8 cellular contexts compared by ENCODE assay signal in the genomic region with DNA sequence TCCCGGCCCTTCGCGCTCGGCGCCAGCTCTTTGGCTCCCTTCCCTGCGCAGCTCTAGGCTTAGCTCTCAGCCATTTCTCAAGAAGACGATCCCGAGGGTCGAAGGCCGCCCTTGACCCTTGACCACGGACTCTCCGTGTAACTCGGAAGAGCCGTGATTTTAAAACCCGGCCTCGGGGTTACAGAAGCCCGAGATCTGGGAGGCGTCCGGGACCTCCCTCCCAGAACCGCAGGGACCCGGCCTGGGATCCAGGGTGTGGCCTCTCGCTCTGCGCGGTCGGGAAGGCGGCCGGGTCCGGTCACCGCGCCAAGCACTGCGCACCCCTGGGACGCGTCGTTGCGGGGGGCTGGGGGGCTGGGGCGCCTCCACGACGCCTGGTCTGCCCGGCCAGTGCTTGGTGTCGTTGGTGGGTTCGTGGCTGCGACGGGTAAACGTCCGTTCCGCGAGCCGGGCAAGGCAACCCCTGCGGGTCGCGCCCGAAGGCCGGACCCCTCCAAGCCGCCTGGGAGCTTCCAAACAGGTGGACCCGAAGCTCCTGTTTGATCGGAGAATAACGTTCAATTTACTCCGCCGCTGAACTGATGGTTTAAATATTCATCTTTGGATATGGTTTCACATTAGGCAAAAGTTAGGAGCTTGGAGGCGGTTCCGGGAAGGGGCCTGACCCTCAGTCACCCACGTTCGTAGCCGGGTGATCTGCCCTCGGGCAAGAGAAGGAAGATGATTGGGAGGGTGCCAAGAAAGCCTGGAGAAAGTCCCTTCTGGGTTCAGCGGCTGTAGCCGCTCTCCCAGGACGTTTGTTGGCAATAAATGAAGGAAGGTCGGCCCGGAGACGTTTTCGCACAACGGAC. TPM values are rescaled to one million over a fixed set of nuclear protein-coding genes. Genes with fewer than 3 reads are reported as not detected.
DNase-seq lines count a peak whose midpoint lies in the region; ATAC-seq and TF ChIP-seq lines count a peak whose summit lies in the region.
"Not testable (repeated sequence)": the region's sequence is repeated elsewhere in the genome, so short reads cannot be mapped to it uniquely, and the experiment has no call there.

No MANE protein-coding gene starts in this region.

- not testable (repeated sequence) for H3K9ac ChIP-seq in HUES64 (ENCODE audit: low read depth, low read length)

- H3K36me3 Mint-ChIP-seq in CD4-positive, alpha-beta T cell (ENCODE audit: low read depth); activated B cell treated with CpG ODN at 0.5 μM for 24 hours (ENCODE audit: low read depth); naive thymus-derived CD8-positive, alpha-beta T cell; stimulated activated effector memory CD8-positive, alpha-beta T cell treated with anti-CD3 and anti-CD28 coated beads, Interleukin-12 subunit alpha, Interleukin-12 subunit beta, amount 100 ng/mL, for 72 hours: not testable (repeated sequence)

- H3K9me3 Mint-ChIP-seq in CD4-positive, alpha-beta T cell; activated B cell treated with CpG ODN at 0.5 μM for 24 hours; naive thymus-derived CD8-positive, alpha-beta T cell; stimulated activated effector memory CD8-positive, alpha-beta T cell treated with anti-CD3 and anti-CD28 coated beads, Interleukin-12 subunit alpha, Interleukin-12 subunit beta, amount 100 ng/mL, for 72 hours: not testable (repeated sequence)

- ATAC-seq in CD4-positive, alpha-beta T cell (ENCODE audit: poor library complexity); naive thymus-derived CD8-positive, alpha-beta T cell: not testable (repeated sequence)
- ATAC-seq in GM21360 (IDR thresholded peaks at IDR 0.05; ENCODE audit: unreplicated experiment) (peak; percentile 27), activated B cell treated with CpG ODN at 0.5 μM for 24 hours (ENCODE audit: low read depth) (peak; percentile 17)
- ATAC-seq in stimulated activated effector memory CD8-positive, alpha-beta T cell treated with anti-CD3 and anti-CD28 coated beads, Interleukin-12 subunit alpha, Interleukin-12 subunit beta, amount 100 ng/mL, for 72 hours: peak; percentile 50

- peaks cover 26% of the 10 kb centered on the region for H3K4me1 Mint-ChIP-seq in CD4-positive, alpha-beta T cell (ENCODE audit: low read depth)
- H3K4me1 Mint-ChIP-seq in activated B cell treated with CpG ODN at 0.5 μM for 24 hours: peaks cover 32% of the 10 kb centered on the region
- H3K4me1 Mint-ChIP-seq in naive thymus-derived CD8-positive, alpha-beta T cell: peaks cover 9 to 38% (median 27%) of the 10 kb centered on the region in 4 donors
- H3K4me1 Mint-ChIP-seq in stimulated activated effector memory CD8-positive, alpha-beta T cell treated with anti-CD3 and anti-CD28 coated beads, Interleukin-12 subunit alpha, Interleukin-12 subunit beta, amount 100 ng/mL, for 72 hours: peaks cover 25% of the 10 kb centered on the region

- peaks cover 27% of the 10 kb centered on the region for H3K27me3 ChIP-seq in CD4-positive, alpha-beta T cell (ENCODE audit: control insufficient read depth, insufficient read depth, low read length)
- H3K27me3 ChIP-seq in HUES64 (ENCODE audit: insufficient read depth, low read length) (peaks cover 89% of the 10 kb centered on the region), left ventricle myocardium inferior (ENCODE audit: low read depth) (peaks cover 91% of the 10 kb centered on the region)

- not testable (repeated sequence) for H3K9me3 ChIP-seq in CD4-positive, alpha-beta T cell (ENCODE audit: control insufficient read depth, low read length); HUES64 (ENCODE audit: insufficient read depth, low read depth, low read length); left ventricle myocardium inferior (replicated peaks)

- intact Hi-C loops in CD4-positive, alpha-beta T cell (cut with DNase I, micrococcal nuclease); activated B cell treated with CpG ODN at 0.5 μM for 24 hours (cut with micrococcal nuclease); left ventricle myocardium inferior (cut with micrococcal nuclease): not testable (repeated sequence)

- DNase-seq in CD4-positive, alpha-beta T cell; cardiac fibroblast (ENCODE audit: low read depth in 2 of 2); left ventricle myocardium inferior; naive thymus-derived CD8-positive, alpha-beta T cell: not testable (repeated sequence)
- peak; percentile 51 for DNase-seq in activated B cell treated with CpG ODN at 0.5 μM for 24 hours
- DNase-seq in stimulated activated effector memory CD8-positive, alpha-beta T cell treated with anti-CD3 and anti-CD28 coated beads, Interleukin-12 subunit alpha, Interleukin-12 subunit beta, amount 100 ng/mL, for 72 hours (ENCODE audit: low spot score in 2 of 2): peak in 1 of 2 donors; percentile 61

- H3K4me3 Mint-ChIP-seq in CD4-positive, alpha-beta T cell: peak overlapping the region; percentile 76
- H3K4me3 Mint-ChIP-seq in activated B cell treated with CpG ODN at 0.5 μM for 24 hours: peak overlapping the region; percentile 86
- peak overlapping the region; percentile 61 to 83 (median 74) for H3K4me3 Mint-ChIP-seq in naive thymus-derived CD8-positive, alpha-beta T cell
- peak overlapping the region; percentile 75 for H3K4me3 Mint-ChIP-seq in stimulated activated effector memory CD8-positive, alpha-beta T cell treated with anti-CD3 and anti-CD28 coated beads, Interleukin-12 subunit alpha, Interleukin-12 subunit beta, amount 100 ng/mL, for 72 hours

- H3K27me3 Mint-ChIP-seq in CD4-positive, alpha-beta T cell: peaks cover 60% of the 10 kb centered on the region
- peaks cover 34% of the 10 kb centered on the region for H3K27me3 Mint-ChIP-seq in activated B cell treated with CpG ODN at 0.5 μM for 24 hours
- H3K27me3 Mint-ChIP-seq in naive thymus-derived CD8-positive, alpha-beta T cell: peaks cover 18 to 53% (median 33%) of the 10 kb centered on the region in 5 donors

- H3K4me1 ChIP-seq in HUES64 (ENCODE audit: insufficient read depth, low read length): not testable (repeated sequence)
- peaks cover 23% of the 10 kb centered on the region for H3K4me1 ChIP-seq in left ventricle myocardium inferior

- not testable (repeated sequence) for TF ChIP-seq CTCF in CD4-positive, alpha-beta T cell (IDR thresholded peaks at IDR 0.05); activated B cell treated with CpG ODN at 0.5 μM for 24 hours (IDR thresholded peaks at IDR 0.05); cardiac fibroblast (IDR thresholded peaks at IDR 0.05; ENCODE audit: low read depth, low read length); left ventricle myocardium inferior (IDR thresholded peaks at IDR 0.05; ENCODE audit: borderline replicate concordance)

- H3K4me3 ChIP-seq in HUES64 (ENCODE audit: low read length) (peak overlapping the region; percentile 48), cardiac fibroblast (replicated peaks in 1 of 2; ENCODE audit: low read depth in 2 of 2, low read length in 2 of 2) (peak overlapping the region; percentile 40 to 45), left ventricle myocardium inferior (peak overlapping the region; percentile 65)

- H3K27ac Mint-ChIP-seq in CD4-positive, alpha-beta T cell: not testable (repeated sequence)
- H3K27ac Mint-ChIP-seq in activated B cell treated with CpG ODN at 0.5 μM for 24 hours: peak overlapping the region; percentile 50
- peak overlapping the region in 3 of 10 donors; percentile 29 to 75 (median 68) for H3K27ac Mint-ChIP-seq in naive thymus-derived CD8-positive, alpha-beta T cell
- H3K27ac Mint-ChIP-seq in stimulated activated effector memory CD8-positive, alpha-beta T cell treated with anti-CD3 and anti-CD28 coated beads, Interleukin-12 subunit alpha, Interleukin-12 subunit beta, amount 100 ng/mL, for 72 hours: peak overlapping the region; percentile 70

- not testable (repeated sequence) for H3K36me3 ChIP-seq in HUES64 (ENCODE audit: insufficient read depth, low read length); left ventricle myocardium inferior

- not testable (repeated sequence) for H3K27ac ChIP-seq in CD4-positive, alpha-beta T cell (ENCODE audit: low read depth, low read length); HUES64 (ENCODE audit: low read depth, low read length)
- peak overlapping the region; percentile 51 for H3K27ac ChIP-seq in left ventricle myocardium inferior (replicated peaks)

- CTCF ChIA-PET in CD4-positive, alpha-beta T cell (lab: Charles Lee); activated B cell treated with CpG ODN at 0.5 μM for 24 hours (lab: Charles Lee): not testable (repeated sequence)

- WGBS in HUES64: under 1% methylated on average over 70 of the region's 73 CpGs

- POLR2A ChIA-PET in CD4-positive, alpha-beta T cell (lab: Charles Lee); activated B cell treated with CpG ODN at 0.5 μM for 24 hours (lab: Charles Lee); naive thymus-derived CD8-positive, alpha-beta T cell (lab: Charles Lee): not testable (repeated sequence)

RNA-seq across cellular contexts. Expression of a gene that starts 3.7 kb away (rescaled TPM):
- under 1 TPM in 1 of 2 experiments, not detected in 1; 0.20 TPM for total RNA-seq in CD4-positive, alpha-beta T cell
- 0.10 TPM for polyA plus RNA-seq in HUES64 (2013, experiment 1 of 2)
- polyA plus RNA-seq in HUES64 (2013, experiment 2 of 2): 0.13 TPM
- total RNA-seq in activated B cell treated with CpG ODN at 0.5 μM for 24 hours (0.55 and 0.61 TPM in 2 replicates), left ventricle myocardium inferior (0.11 TPM)
- under 1 TPM in 1 of 2 experiments, not detected in 1; 0.60 TPM for total RNA-seq in naive thymus-derived CD8-positive, alpha-beta T cell
- polyA plus RNA-seq in naive thymus-derived CD8-positive, alpha-beta T cell: not detected
